ENCODE assay signal across 2 cellular contexts in the genomic region with DNA sequence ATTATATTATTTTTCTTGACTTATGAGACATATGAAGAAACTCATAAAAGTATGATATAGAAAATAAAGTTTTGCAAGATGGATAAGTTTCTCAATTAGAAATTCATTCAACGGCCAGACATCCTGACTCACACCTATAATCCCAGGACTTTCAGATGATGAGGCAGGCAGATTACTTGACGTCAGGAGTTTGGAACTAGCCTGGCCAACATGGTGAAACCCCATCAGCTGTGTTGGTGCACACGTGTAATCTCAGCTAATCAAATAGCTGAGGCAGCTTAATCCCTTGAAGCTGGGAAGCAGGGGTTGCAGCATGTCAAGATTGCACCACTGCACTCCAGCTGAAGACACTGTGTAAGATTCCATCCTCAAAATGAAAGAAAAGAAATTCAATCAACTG. TPM values are rescaled to one million over a fixed set of nuclear protein-coding genes. Genes with fewer than 3 reads are reported as not detected.
"Had no signal": no experiment of that assay in that cellular context is flagged by ENCODE, and none has a peak within 500 bp of the region (broad histone marks: within the 10 kb centered on the region; RNA-seq: fewer than 3 reads in every experiment).

No MANE protein-coding gene starts in this region.

RNA-seq across cellular contexts. Expression of a gene that starts 28.0 kb away (rescaled TPM):
- total RNA-seq: G401, GM12878 had no signal
- polyA plus RNA-seq: GM12878 had no signal
